ENCODE assay signal across 21 cellular contexts in genomic region chr4:111274486-111274885, GRCh38.
DNase-seq lines count a peak whose midpoint lies in the region; ATAC-seq and TF ChIP-seq lines count a peak whose summit lies in the region.
"Had no signal": no experiment of that assay in that cellular context is flagged by ENCODE, and none has a peak within 500 bp of the region (broad histone marks: within the 10 kb centered on the region; RNA-seq: fewer than 3 reads in every experiment).

No MANE protein-coding gene starts in this region.

- no peaks in the 10 kb centered on the region for H3K36me3 Mint-ChIP-seq in mesothelial cell of epicardium

- DNase-seq in AG10803 (ENCODE audit: low read depth): peak; percentile 49
- peak; percentile 73 for DNase-seq in dedifferentiated amniotic fluid mesenchymal stem cell (ENCODE audit: extremely low spot score)
- no peak for DNase-seq in mesothelial cell of epicardium (ENCODE audit: low spot score in 2 of 2, unreplicated experiment in 2 of 2)
- DNase-seq in GF-D8 (lab: John Stamatoyannopoulos, UW): no peak
- no peak for DNase-seq in HCEC 1CT
- no peak for DNase-seq in NCI-H345 treated with DMSO at 0.1 percent for 48 hours (lab: John Stamatoyannopoulos, UW; ENCODE audit: unreplicated experiment)
- DNase-seq: CD4-positive, alpha-beta T cell; KBM-7; MG63; NCI-H1105 treated with DMSO at 0.1 percent for 48 hours; NCI-H146; NCI-H1930; NCI-H2107; NCI-H446 treated with DMSO at 0.1 percent for 48 hours; NCI-H82; Right ventricle myocardium superior; RPMI8226 had no signal

- ATAC-seq in GM19463 (IDR thresholded peaks at IDR 0.05; ENCODE audit: unreplicated experiment): no peak
- ATAC-seq: A549 had no signal

- H3K9me3 Mint-ChIP-seq in mesothelial cell of epicardium: peaks cover 14% of the 10 kb centered on the region
- H3K9me3 Mint-ChIP-seq: CD4-positive, alpha-beta T cell had no signal

- peaks cover 16% of the 10 kb centered on the region for H3K4me1 Mint-ChIP-seq in mesothelial cell of epicardium

- no peak overlapping the region for H3K4me3 ChIP-seq in AG10803 (ENCODE audit: low read length)
- H3K4me3 ChIP-seq: A549; BLaER1 treated with 17β-estradiol and CSF1 and Interleukin-3, amounts not matched to agents 10 nM and 100 nM; MG63; SJSA1 had no signal

- no peaks in the 10 kb centered on the region for H3K27me3 Mint-ChIP-seq in mesothelial cell of epicardium (ENCODE audit: low read depth)
- H3K27me3 Mint-ChIP-seq: CD4-positive, alpha-beta T cell had no signal

- no peak for TF ChIP-seq CTCF in AG10803 (conservative IDR thresholded peaks at IDR 0.05; ENCODE audit: low read length)
- no peak for TF ChIP-seq CTCF in mesothelial cell of epicardium (IDR thresholded peaks at IDR 0.05; ENCODE audit: unreplicated experiment)

- peak overlapping the region; percentile 14 for H3K27ac Mint-ChIP-seq in mesothelial cell of epicardium
- H3K27ac Mint-ChIP-seq: CD4-positive, alpha-beta T cell had no signal

- H3K4me3 Mint-ChIP-seq in mesothelial cell of epicardium: no peak overlapping the region
- H3K4me3 Mint-ChIP-seq: CD4-positive, alpha-beta T cell had no signal

Comparison
In these comparisons a context has a peak if more than half of its experiments do, and no peak if none do; other contexts are left out.
1. DNase-seq: peak in AG10803 (single experiment) and dedifferentiated amniotic fluid mesenchymal stem cell (single experiment); none in mesothelial cell of epicardium (0 of 2), GF-D8 (single experiment), HCEC 1CT (single experiment) and NCI-H345 treated with DMSO at 0.1 percent for 48 hours (single experiment).